ENCODE assay signal across 1 cellular context in genomic region chr18:615773-616172, GRCh38.
A peak's percentile ranks its signal among the peaks of the same experiment; 100 is the strongest.
TF ChIP-seq lines count a peak whose summit lies in the region.

No MANE protein-coding gene starts in this region.

TF ChIP-seq in K562, 482 proteins besides CTCF, POLR2A, EP300 and RAD21 (continued from another document):
- TF ChIP-seq MBD1 (CRISPR knock-in tag; IDR thresholded peaks at IDR 0.05) (no peak), ZNF165 (CRISPR knock-in tag; IDR thresholded peaks at IDR 0.05; ENCODE audit: borderline replicate concordance) (0 out of 2 replicates have a peak, but pooled peaks have one; percentile 75), POLR2B (IDR thresholded peaks at IDR 0.05; ENCODE audit: low read depth, partially characterized antibody) (no peak), EWSR1 (IDR thresholded peaks at IDR 0.05; ENCODE audit: borderline replicate concordance, low read depth, partially characterized antibody) (no peak), NFXL1 (CRISPR knock-in tag; IDR thresholded peaks at IDR 0.05) (0 out of 2 replicates have a peak, but pooled peaks have one; percentile 26), CBFA2T2 (conservative IDR thresholded peaks at IDR 0.05) (peak; percentile 36; the same call in 1 of the 2 replicates), ZNF778 (CRISPR knock-in tag; IDR thresholded peaks at IDR 0.05) (no peak), ILF3 (IDR thresholded peaks at IDR 0.05; ENCODE audit: borderline replicate concordance) (no peak), DACH1 (IDR thresholded peaks at IDR 0.05; ENCODE audit: partially characterized antibody) (no peak), ERF (CRISPR knock-in tag; IDR thresholded peaks at IDR 0.05) (0 out of 2 replicates have a peak, but pooled peaks have one; percentile 46), NFIC (IDR thresholded peaks at IDR 0.05) (no peak), FOXK2 (conservative IDR thresholded peaks at IDR 0.05 in 1 of 2, IDR thresholded peaks at IDR 0.05 in 1 of 2; ENCODE audit: low read depth in 2 of 2) (no peak), NFATC3 (IDR thresholded peaks at IDR 0.05) (no peak), ZNF407 (IDR thresholded peaks at IDR 0.05; ENCODE audit: low read depth) (no peak), HNRNPLL (IDR thresholded peaks at IDR 0.05; ENCODE audit: low read depth, low read length, poor library complexity, severe bottlenecking) (no peak), TAL1 (IDR thresholded peaks at IDR 0.05) (0 out of 2 replicates have a peak, but pooled peaks have one; percentile 3), WHSC1 (IDR thresholded peaks at IDR 0.05; ENCODE audit: low read length) (no peak), ZNF518B (CRISPR knock-in tag; IDR thresholded peaks at IDR 0.05) (no peak)
- TF ChIP-seq, protein P1, sequence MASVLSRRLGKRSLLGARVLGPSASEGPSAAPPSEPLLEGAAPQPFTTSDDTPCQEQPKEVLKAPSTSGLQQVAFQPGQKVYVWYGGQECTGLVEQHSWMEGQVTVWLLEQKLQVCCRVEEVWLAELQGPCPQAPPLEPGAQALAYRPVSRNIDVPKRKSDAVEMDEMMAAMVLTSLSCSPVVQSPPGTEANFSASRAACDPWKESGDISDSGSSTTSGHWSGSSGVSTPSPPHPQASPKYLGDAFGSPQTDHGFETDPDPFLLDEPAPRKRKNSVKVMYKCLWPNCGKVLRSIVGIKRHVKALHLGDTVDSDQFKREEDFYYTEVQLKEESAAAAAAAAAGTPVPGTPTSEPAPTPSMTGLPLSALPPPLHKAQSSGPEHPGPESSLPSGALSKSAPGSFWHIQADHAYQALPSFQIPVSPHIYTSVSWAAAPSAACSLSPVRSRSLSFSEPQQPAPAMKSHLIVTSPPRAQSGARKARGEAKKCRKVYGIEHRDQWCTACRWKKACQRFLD (CRISPR knock-in tag; IDR thresholded peaks at IDR 0.05) = no peak
- TF ChIP-seq, protein P2, sequence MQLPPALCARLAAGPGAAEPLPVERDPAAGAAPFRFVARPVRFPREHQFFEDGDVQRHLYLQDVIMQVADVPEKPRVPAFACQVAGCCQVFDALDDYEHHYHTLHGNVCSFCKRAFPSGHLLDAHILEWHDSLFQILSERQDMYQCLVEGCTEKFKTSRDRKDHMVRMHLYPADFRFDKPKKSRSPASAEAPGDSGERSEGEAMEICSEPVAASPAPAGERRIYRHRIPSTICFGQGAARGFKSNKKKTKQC (CRISPR knock-in tag; IDR thresholded peaks at IDR 0.05) = no peak
- TF ChIP-seq, protein P3, sequence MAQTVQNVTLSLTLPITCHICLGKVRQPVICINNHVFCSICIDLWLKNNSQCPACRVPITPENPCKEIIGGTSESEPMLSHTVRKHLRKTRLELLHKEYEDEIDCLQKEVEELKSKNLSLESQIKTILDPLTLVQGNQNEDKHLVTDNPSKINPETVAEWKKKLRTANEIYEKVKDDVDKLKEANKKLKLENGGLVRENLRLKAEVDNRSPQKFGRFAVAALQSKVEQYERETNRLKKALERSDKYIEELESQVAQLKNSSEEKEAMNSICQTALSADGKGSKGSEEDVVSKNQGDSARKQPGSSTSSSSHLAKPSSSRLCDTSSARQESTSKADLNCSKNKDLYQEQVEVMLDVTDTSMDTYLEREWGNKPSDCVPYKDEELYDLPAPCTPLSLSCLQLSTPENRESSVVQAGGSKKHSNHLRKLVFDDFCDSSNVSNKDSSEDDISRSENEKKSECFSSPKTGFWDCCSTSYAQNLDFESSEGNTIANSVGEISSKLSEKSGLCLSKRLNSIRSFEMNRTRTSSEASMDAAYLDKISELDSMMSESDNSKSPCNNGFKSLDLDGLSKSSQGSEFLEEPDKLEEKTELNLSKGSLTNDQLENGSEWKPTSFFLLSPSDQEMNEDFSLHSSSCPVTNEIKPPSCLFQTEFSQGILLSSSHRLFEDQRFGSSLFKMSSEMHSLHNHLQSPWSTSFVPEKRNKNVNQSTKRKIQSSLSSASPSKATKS (CRISPR knock-in tag; IDR thresholded peaks at IDR 0.05) = no peak
